Comparison of ENCODE assay signal across 10 cellular contexts in genomic region chr15:99143655-99144610, GRCh38. TPM values are rescaled to one million over a fixed set of nuclear protein-coding genes. Genes with fewer than 3 reads are reported as not detected.
DNase-seq lines count a peak whose midpoint lies in the region; ATAC-seq and TF ChIP-seq lines count a peak whose summit lies in the region.
"Had no signal": no experiment of that assay in that cellular context is flagged by ENCODE, and none has a peak within 500 bp of the region (broad histone marks: within the 10 kb centered on the region; RNA-seq: fewer than 3 reads in every experiment).

No MANE protein-coding gene starts in this region.

- no peak overlapping the region for H2BK5ac ChIP-seq in mesendoderm (ENCODE audit: low read length)

- intact Hi-C loops in transverse colon (cut with DNase I; ENCODE audit: low total_unique reads) = loop anchor here (5.0 kb wide), 1 partner anchor 127 kb away; no protein-coding TSS in a partner anchor

- no peak for TF ChIP-seq CTCF in transverse colon (IDR thresholded peaks at IDR 0.05)

- H2AK5ac ChIP-seq in mesendoderm (ENCODE audit: low read length) = peak overlapping the region; percentile 38

- peak; percentile 76 for TF ChIP-seq EP300 in transverse colon (IDR thresholded peaks at IDR 0.05; ENCODE audit: low read depth)

- WGBS in mesendoderm (ENCODE audit: extremely low coverage, insufficient coverage, low lambda C conversion rate) = no CpG with 5 or more reads among the region's 7 CpGs
- WGBS in transverse colon (ENCODE audit: low coverage in 1 of 2), 2 donors = 74% methylated on average over 7 of the region's 7 CpGs; no CpG with 5 or more reads in 1 of the 2 donors

- H3K79me1 ChIP-seq in mesendoderm (ENCODE audit: low read length) = no peaks in the 10 kb centered on the region

- in situ Hi-C loops in transverse colon (cut with MboI; ENCODE audit: low pct_ligation_motif_present in 1 of 4, low pct_unique_long_range_greater_than_20kb in 1 of 4, low sequenced_read_pairs in 3 of 4) = no loop called here

- H3K4me2 ChIP-seq in mesendoderm (ENCODE audit: low read length) = no peak overlapping the region

- H2BK120ac ChIP-seq in mesendoderm (ENCODE audit: low read depth, low read length) = no peak overlapping the region

- H3K27ac ChIP-seq in mesendoderm (ENCODE audit: low read depth, low read length) (peak overlapping the region; percentile 59), transverse colon (peak overlapping the region; percentile 44 to 91 (median 79))

- H3K36me3 ChIP-seq in mesendoderm (ENCODE audit: control insufficient read depth, insufficient read depth, low read length) (no peaks in the 10 kb centered on the region), transverse colon (no peaks in the 10 kb centered on the region)

- ATAC-seq in esophagus mucosa = peak; percentile 77
- ATAC-seq: Panc1 had no signal

- H3K4ac ChIP-seq in mesendoderm (ENCODE audit: low read depth, low read length) = peak overlapping the region; percentile 6

- no peak overlapping the region for H4K5ac ChIP-seq in mesendoderm (ENCODE audit: low read length)

- no peak overlapping the region for H3K9ac ChIP-seq in mesendoderm (ENCODE audit: low read length)

- TF ChIP-seq POLR2A in transverse colon (IDR thresholded peaks at IDR 0.05) = no peak

- no peak overlapping the region for H3K23ac ChIP-seq in mesendoderm (ENCODE audit: low read length)

- peak overlapping the region; percentile 69 for H3K56ac ChIP-seq in mesendoderm (ENCODE audit: low read length)

- H3K4me1 ChIP-seq in mesendoderm (ENCODE audit: control insufficient read depth, low read depth, low read length) = peaks cover 22% of the 10 kb centered on the region
- H3K4me1 ChIP-seq in transverse colon = peaks cover 11 to 26% (median 17%) of the 10 kb centered on the region in 4 donors

- no peak overlapping the region for H2BK15ac ChIP-seq in mesendoderm (replicated peaks; ENCODE audit: low read depth)

- no peaks in the 10 kb centered on the region for H3K79me2 ChIP-seq in mesendoderm (ENCODE audit: control insufficient read depth, insufficient read depth, low read length)

- DNase-seq in NCI-H146 treated with DMSO at 0.1 percent for 48 hours (lab: John Stamatoyannopoulos, UW; ENCODE audit: unreplicated experiment) (peak; percentile 67), mesendoderm (peak; percentile 17), transverse colon (peak; percentile 54), NCI-H774 (lab: John Stamatoyannopoulos, UW) (no peak), CD1c-positive myeloid dendritic cell (ENCODE audit: extremely low spot score) (no peak)
- DNase-seq in stimulated activated CD4-positive, alpha-beta T cell treated with anti-CD3 and anti-CD28 coated beads, Interleukin-2, amount 100 ng/mL, for 24 hours = no peak
- DNase-seq: stimulated activated naive CD4-positive, alpha-beta T cell had no signal

- H3K27me3 ChIP-seq in mesendoderm (ENCODE audit: insufficient read depth, low read length, poor library complexity) = no peaks in the 10 kb centered on the region
- H3K27me3 ChIP-seq in transverse colon = no peaks in the 10 kb centered on the region

- H3K4me3 ChIP-seq in mesendoderm (ENCODE audit: low read length) = no peak overlapping the region
- no peak overlapping the region for H3K4me3 ChIP-seq in transverse colon
- H3K4me3 ChIP-seq: skin epidermis had no signal

- H4K8ac ChIP-seq in mesendoderm (ENCODE audit: low read depth, low read length) = no peak overlapping the region

- H3K9me3 ChIP-seq in transverse colon = no peaks in the 10 kb centered on the region

- H3K18ac ChIP-seq in mesendoderm (ENCODE audit: low read length) = peak overlapping the region; percentile 7

RNA-seq across cellular contexts. Expression of gene SYNM, which starts 39.1 kb away (rescaled TPM):
- total RNA-seq in esophagus mucosa (6.0 TPM), transverse colon (100 to 1,000 TPM in 2 of 4 donors, 10 to 100 TPM in 2; 98.3 to 414 (median 158) TPM)
- polyA plus RNA-seq in mesendoderm (2013, experiment 1 of 2) = 1.8 TPM
- 1.8 TPM for polyA plus RNA-seq in mesendoderm (2013, experiment 2 of 2)

Comparison
In these comparisons a context has a peak if more than half of its experiments do, and no peak if none do; other contexts are left out.
1. DNase-seq: peak in NCI-H146 treated with DMSO at 0.1 percent for 48 hours (single experiment), mesendoderm (single experiment) and transverse colon (single experiment); none in NCI-H774 (single experiment), stimulated activated CD4-positive, alpha-beta T cell treated with anti-CD3 and anti-CD28 coated beads, Interleukin-2, amount 100 ng/mL, for 24 hours (0 of 2) and CD1c-positive myeloid dendritic cell (single experiment).
2. RNA of gene SYNM, which starts 39.1 kb away (total RNA-seq): 98.3 to 414 TPM in transverse colon; 6.0 TPM in esophagus mucosa (single experiment); every median in the first group is over 10 times any median in the second.